In genomic region chr13:114226699-114227323, GRCh38 we compare ENCODE assay signal across 8 cellular contexts. TPM values are rescaled to one million over a fixed set of nuclear protein-coding genes. Genes with fewer than 3 reads are reported as not detected.
DNase-seq lines count a peak whose midpoint lies in the region; ATAC-seq and TF ChIP-seq lines count a peak whose summit lies in the region.

No MANE protein-coding gene starts in this region.

- H3K9me3 ChIP-seq in DOHH2 (ENCODE audit: control insufficient read depth, insufficient read depth, low read length) (no peaks in the 10 kb centered on the region), MM.1S (replicated peaks; ENCODE audit: insufficient read depth, low read length) (no peaks in the 10 kb centered on the region), parathyroid adenoma (ENCODE audit: control insufficient read depth, low read length) (no peaks in the 10 kb centered on the region), upper lobe of left lung (no peaks in the 10 kb centered on the region)

- TF ChIP-seq EP300 in upper lobe of left lung (IDR thresholded peaks at IDR 0.05) = no peak

- no peak overlapping the region for H3K27ac ChIP-seq in DOHH2 (ENCODE audit: low read depth, low read length)
- H3K27ac ChIP-seq in GM23338 (ENCODE audit: low read depth) = 0 out of 2 replicates have a peak overlapping the region, but pooled peaks have one; percentile 20
- H3K27ac ChIP-seq in MM.1S (ENCODE audit: low read length) = peak overlapping the region; percentile 5; the same call in 1 of the 2 replicates
- H3K27ac ChIP-seq in parathyroid adenoma = no peak overlapping the region
- H3K27ac ChIP-seq in upper lobe of left lung = no peak overlapping the region

- H3K4me2 ChIP-seq in DOHH2 (ENCODE audit: low read length) (no peak overlapping the region), GM23338 (peak overlapping the region; percentile 61), MM.1S (ENCODE audit: low read depth, low read length) (peak overlapping the region; percentile 21; the same call in 1 of the 2 replicates), parathyroid adenoma (ENCODE audit: low read length) (no peak overlapping the region)

- no peaks in the 10 kb centered on the region for H3K9me2 ChIP-seq in DOHH2 (replicated peaks; ENCODE audit: control insufficient read depth, low read length)
- H3K9me2 ChIP-seq in GM23338 (ENCODE audit: insufficient read depth) = no peaks in the 10 kb centered on the region
- H3K9me2 ChIP-seq in MM.1S (replicated peaks; ENCODE audit: insufficient read depth, low read length) = no peaks in the 10 kb centered on the region

- H2AFZ ChIP-seq in GM23338 (0 out of 2 replicates have a peak overlapping the region, but pooled peaks have one; percentile 49), MM.1S (ENCODE audit: low read length) (no peak overlapping the region), parathyroid adenoma (no peak overlapping the region)

- H3F3A ChIP-seq in DOHH2 (ENCODE audit: control insufficient read depth, insufficient read depth) = peaks cover 4% of the 10 kb centered on the region; the same call in 1 of the 2 replicates
- H3F3A ChIP-seq in GM23338 (replicated peaks; ENCODE audit: low read depth) = peaks cover 17% of the 10 kb centered on the region
- peaks cover 22% of the 10 kb centered on the region for H3F3A ChIP-seq in MM.1S (ENCODE audit: insufficient read depth, low read length)

- no peak for TF ChIP-seq POLR2A in upper lobe of left lung (IDR thresholded peaks at IDR 0.05)

- peaks cover 52% of the 10 kb centered on the region for H3K4me1 Mint-ChIP-seq in GM23338

- whole genome bisulfite sequencing in upper lobe of left lung, 2 donors = 6 to 8% methylated on average over 11 to 19 of the region's 19 CpGs

- H4K20me1 ChIP-seq in DOHH2 (ENCODE audit: control insufficient read depth, insufficient read depth, low read depth, low read length) (no peaks in the 10 kb centered on the region; the same call in 1 of the 2 replicates), GM23338 (replicated peaks; ENCODE audit: insufficient read depth) (no peaks in the 10 kb centered on the region), MM.1S (ENCODE audit: insufficient read depth, low read length) (no peaks in the 10 kb centered on the region)

- ATAC-seq in GM23338 (peak; percentile 75), upper lobe of left lung (ENCODE audit: low FRiP score in 2 of 2) (peak; percentile 91 to 93)

- H3K36me3 Mint-ChIP-seq in GM23338 (ENCODE audit: low read depth) = no peaks in the 10 kb centered on the region

- no peak overlapping the region; the same call in 2 of the 3 replicates for H3K4me3 Mint-ChIP-seq in GM23338

- peak; percentile 85 for TF ChIP-seq CTCF in DOHH2 (IDR thresholded peaks at IDR 0.05; ENCODE audit: low read depth, low read length, poor library complexity, severe bottlenecking)
- TF ChIP-seq CTCF in GM23338 (conservative IDR thresholded peaks at IDR 0.05; ENCODE audit: low read depth in 2 of 2) = peak; percentile 86 to 99
- TF ChIP-seq CTCF in MM.1S (IDR thresholded peaks at IDR 0.05; ENCODE audit: low read length) = peak; percentile 90
- peak; percentile 81 for TF ChIP-seq CTCF in parathyroid adenoma (IDR thresholded peaks at IDR 0.05)
- TF ChIP-seq CTCF in upper lobe of left lung (IDR thresholded peaks at IDR 0.05) = peak; percentile 92 to 97 (median 95)

- no peaks in the 10 kb centered on the region for H3K36me3 ChIP-seq in DOHH2 (ENCODE audit: control insufficient read depth, low read length)
- no peaks in the 10 kb centered on the region for H3K36me3 ChIP-seq in GM23338 (ENCODE audit: insufficient read depth)
- H3K36me3 ChIP-seq in MM.1S (replicated peaks; ENCODE audit: insufficient read depth, low read length) = no peaks in the 10 kb centered on the region
- no peaks in the 10 kb centered on the region for H3K36me3 ChIP-seq in parathyroid adenoma (ENCODE audit: control insufficient read depth, insufficient read depth, low read length)
- no peaks in the 10 kb centered on the region for H3K36me3 ChIP-seq in upper lobe of left lung

- H3K27me3 ChIP-seq in DOHH2 (ENCODE audit: control insufficient read depth, low read length) (peaks cover 36% of the 10 kb centered on the region), GM23338 (ENCODE audit: insufficient read depth) (no peaks in the 10 kb centered on the region), MM.1S (replicated peaks; ENCODE audit: insufficient read depth, low read length) (no peaks in the 10 kb centered on the region), parathyroid adenoma (ENCODE audit: control insufficient read depth, insufficient read depth, low read length) (no peaks in the 10 kb centered on the region), upper lobe of left lung (peaks cover 0 to 3% (median 0%) of the 10 kb centered on the region in 4 donors)

- peak; percentile 94 for DNase-seq in GM23338 (ENCODE audit: low spot score)
- DNase-seq in MM.1S = peak; percentile 90
- DNase-seq in SK-N-DZ (ENCODE audit: low spot score) = peak; percentile 78
- peak; percentile 60 to 75 (median 72) for DNase-seq in activated naive CD4-positive, alpha-beta T cell (lab: John Stamatoyannopoulos, UW)
- peak; percentile 54 for DNase-seq in glomerular endothelial cell (ENCODE audit: extremely low read depth, low read depth, low spot score)
- peak; percentile 85 to 88 for DNase-seq in upper lobe of left lung

- no peak overlapping the region for H3K4me3 ChIP-seq in DOHH2 (ENCODE audit: low read length)
- H3K4me3 ChIP-seq in GM23338 = no peak overlapping the region; the same call in 1 of the 2 replicates
- no peak overlapping the region for H3K4me3 ChIP-seq in MM.1S (ENCODE audit: low read length)
- no peak overlapping the region for H3K4me3 ChIP-seq in parathyroid adenoma (ENCODE audit: low read depth, low read length)
- no peak overlapping the region for H3K4me3 ChIP-seq in upper lobe of left lung

- peak overlapping the region; percentile 56 for H3K27ac Mint-ChIP-seq in GM23338

- peaks cover 18% of the 10 kb centered on the region for H3K27me3 Mint-ChIP-seq in GM23338 (ENCODE audit: insufficient read depth, low read depth, poor library complexity)

- no peaks in the 10 kb centered on the region for H3K79me2 ChIP-seq in DOHH2 (ENCODE audit: control insufficient read depth, low read length)
- H3K79me2 ChIP-seq in GM23338 (replicated peaks; ENCODE audit: insufficient read depth) = no peaks in the 10 kb centered on the region
- no peaks in the 10 kb centered on the region for H3K79me2 ChIP-seq in MM.1S (ENCODE audit: low read length)
- no peaks in the 10 kb centered on the region for H3K79me2 ChIP-seq in parathyroid adenoma

- H3K9ac ChIP-seq in MM.1S (ENCODE audit: low read length) (peak overlapping the region; percentile 24; the same call in 1 of the 2 replicates), parathyroid adenoma (no peak overlapping the region)

- H3K4me1 ChIP-seq in DOHH2 (ENCODE audit: control insufficient read depth, low read length) = peaks cover 19% of the 10 kb centered on the region
- H3K4me1 ChIP-seq in GM23338 (ENCODE audit: insufficient read depth) = peaks cover 38% of the 10 kb centered on the region
- H3K4me1 ChIP-seq in MM.1S (ENCODE audit: low read length) = peaks cover 36% of the 10 kb centered on the region
- no peaks in the 10 kb centered on the region for H3K4me1 ChIP-seq in parathyroid adenoma
- peaks cover 0 to 8% (median 5%) of the 10 kb centered on the region in 4 donors for H3K4me1 ChIP-seq in upper lobe of left lung

- H3K9me3 Mint-ChIP-seq in GM23338 = no peaks in the 10 kb centered on the region; the same call in 2 of the 3 replicates

TF ChIP-seq in GM23338, 12 proteins besides CTCF, POLR2A, EP300 and RAD21:
- TF ChIP-seq CREB1 (CRISPR knock-in tag; IDR thresholded peaks at IDR 0.05; ENCODE audit: low read depth) = peak; percentile 30; the same call in 1 of the 2 replicates
- TF ChIP-seq STAT1 (IDR thresholded peaks at IDR 0.05; ENCODE audit: unreplicated experiment) = no peak
TF ChIP-seq in GM23338: peak in this region for 1.

RNA-seq across cellular contexts. Expression of gene CDC16, which starts 7.9 kb away (rescaled TPM):
- total RNA-seq in GM23338 (2014; rRNA removed; shearing (Covaris generic)) = 84.2 and 86.1 TPM in 2 replicates
- polyA plus RNA-seq in GM23338 (2016; fragmentation: Nextera tagmentation; extraction: Ambion mirVana) = 91.3 and 95.9 TPM in 2 replicates
- polyA plus RNA-seq in SK-N-DZ (2014; cell fraction: cytosol; rRNA removed) = 23.7 and 24.6 TPM in 2 replicates
- polyA plus RNA-seq in SK-N-DZ (2014; cell fraction: nucleus; rRNA removed) = 117 and 138 TPM in 2 replicates
- 46.6 and 66.0 TPM in 2 replicates for total RNA-seq in glomerular endothelial cell
- 100 to 1,000 TPM in 1 of 6 donors, 10 to 100 TPM in 5; 46.6 to 123 (median 58.3) TPM for total RNA-seq in upper lobe of left lung

RNA-seq across cellular contexts. Expression of gene CFAP97D2, which starts 47.8 kb away (rescaled TPM):
- not detected in 2 replicates for total RNA-seq in GM23338 (2014; rRNA removed; shearing (Covaris generic))
- not detected in 2 replicates for polyA plus RNA-seq in GM23338 (2016; fragmentation: Nextera tagmentation; extraction: Ambion mirVana)
- polyA plus RNA-seq in SK-N-DZ (2014; cell fraction: cytosol; rRNA removed) = not detected in 2 replicates
- not detected in 2 replicates for polyA plus RNA-seq in SK-N-DZ (2014; cell fraction: nucleus; rRNA removed)
- total RNA-seq in glomerular endothelial cell (not detected in 2 replicates), upper lobe of left lung (1 to 10 TPM in 1 of 6 donors, under 1 TPM in 2, not detected in 3; 0.67 to 3.6 (median 0.76) TPM)

RNA-seq across cellular contexts. Expression of gene UPF3A, which starts 54.6 kb away (rescaled TPM):
- total RNA-seq in GM23338 (2014; rRNA removed; shearing (Covaris generic)) = 45.0 and 57.2 TPM in 2 replicates
- polyA plus RNA-seq in GM23338 (2016; fragmentation: Nextera tagmentation; extraction: Ambion mirVana) = 174 and 177 TPM in 2 replicates
- 55.4 and 63.9 TPM in 2 replicates for polyA plus RNA-seq in SK-N-DZ (2014; cell fraction: cytosol; rRNA removed)
- 122 and 163 TPM in 2 replicates for polyA plus RNA-seq in SK-N-DZ (2014; cell fraction: nucleus; rRNA removed)
- total RNA-seq in glomerular endothelial cell (15.0 and 38.7 TPM in 2 replicates), upper lobe of left lung (100 to 1,000 TPM in 1 of 6 donors, 10 to 100 TPM in 5; 27.5 to 117 (median 48.6) TPM)

Comparison
In these comparisons a context has a peak if more than half of its experiments do, and no peak if none do; other contexts are left out.
1. H3K27ac ChIP-seq: peak in GM23338 (single experiment) and MM.1S (single experiment); none in DOHH2 (single experiment), parathyroid adenoma (single experiment) and upper lobe of left lung (0 of 4).
2. H3K4me2 ChIP-seq: peak in GM23338 (single experiment) and MM.1S (single experiment); none in DOHH2 (single experiment) and parathyroid adenoma (single experiment).
3. Peak in every context shown above with its lines, with median percentiles within 50 percentile points of each other: CTCF ChIP-seq and DNase-seq.